In genomic region chr9:17658237-17658636, GRCh38 we compare ENCODE assay signal across 28 cellular contexts.
"Had no signal": no experiment of that assay in that cellular context is flagged by ENCODE, and none has a peak within 500 bp of the region (broad histone marks: within the 10 kb centered on the region; RNA-seq: fewer than 3 reads in every experiment).

No MANE protein-coding gene starts in this region.

- H3K36me3 Mint-ChIP-seq: stimulated activated effector memory CD8-positive, alpha-beta T cell treated with anti-CD3 and anti-CD28 coated beads, Interleukin-12 subunit alpha, Interleukin-12 subunit beta, amount 100 ng/mL, for 72 hours; stimulated activated naive B cell treated with anti-CD40 and anti-IgM and Interleukin-4, amounts not matched to agents 10 μg/mL and 1 μg/mL and 100 μg/mL, for 72 hours; type B pancreatic cell had no signal

- H3K4me3 ChIP-seq: stomach, suprapubic skin, testis, thoracic aorta, thyroid gland, tibial artery, tibial nerve, transverse colon, upper lobe of left lung, upper lobe of right lung, uterus, vagina had no signal

- H3K9me3 ChIP-seq: stomach, suprapubic skin, testis, thoracic aorta, thyroid gland, tibial artery, tibial nerve, transverse colon, upper lobe of left lung, upper lobe of right lung, uterus, vagina had no signal

- DNase-seq: stimulated activated CD4-positive, alpha-beta T cell treated with anti-CD3 and anti-CD28 coated beads, Interleukin-2, amount 100 ng/mL, for 48 hours; stimulated activated CD4-positive, alpha-beta T cell treated with anti-CD3 and anti-CD28 coated beads, Interleukin-4, amount 100 ng/mL, for 1 hour; stimulated activated CD4-positive, alpha-beta T cell treated with anti-CD3 and anti-CD28 coated beads, Interleukin-4, amount 100 ng/mL, for 24 hours; stimulated activated CD4-positive, alpha-beta T cell treated with anti-CD3 and anti-CD28 coated beads, Interleukin-4, amount 100 ng/mL, for 4 hours; stimulated activated CD8-positive, alpha-beta memory T cell treated with anti-CD3 and anti-CD28 coated beads, Interleukin-4, amount 100 ng/mL, for 48 hours; stimulated activated naive B cell treated with anti-CD40 and anti-IgM and Interleukin-4, amounts not matched to agents 10 μg/mL and 1 μg/mL and 100 μg/mL, for 72 hours; stimulated activated naive CD4-positive, alpha-beta T cell; stimulated activated naive CD4-positive, alpha-beta T cell treated with Interleukin-2 at 50 U/mL for 16 hours; stimulated activated naive CD8-positive, alpha-beta T cell treated with anti-CD3 and anti-CD28 coated beads, Interleukin-15, amount 100 ng/mL, for 72 hours; stimulated activated naive CD8-positive, alpha-beta T cell treated with anti-CD3 and anti-CD28 coated beads, Interleukin-15, Interleukin-2, amounts not matched to agents 100 U/mL and 50 U/mL, for 24 hours; stomach; substantia nigra; testis; thyroid gland; tibial artery; transverse colon; trophoblast cell; upper lobe of left lung; upper lobe of right lung; uterus had no signal

- H3K36me3 ChIP-seq: stomach, suprapubic skin, thoracic aorta, thyroid gland, tibial artery, tibial nerve, transverse colon, upper lobe of left lung, upper lobe of right lung, uterus, vagina had no signal

- H3K9me3 Mint-ChIP-seq: stimulated activated naive B cell treated with anti-CD40 and anti-IgM and Interleukin-4, amounts not matched to agents 10 μg/mL and 1 μg/mL and 100 μg/mL, for 72 hours; stimulated activated naive CD8-positive, alpha-beta T cell treated with anti-CD3 and anti-CD28 coated beads, Interleukin-15, amount 100 ng/mL, for 72 hours; stimulated activated naive CD8-positive, alpha-beta T cell treated with anti-CD3 and anti-CD28 coated beads, Interleukin-15, Interleukin-2, amounts not matched to agents 100 ng/mL and 50 ng/mL, for 24 hours; type B pancreatic cell had no signal

- FAIRE-seq: urothelium cell line had no signal

- H3K4me1 ChIP-seq: stomach, suprapubic skin, testis, thyroid gland, tibial artery, tibial nerve, transverse colon, upper lobe of left lung, upper lobe of right lung, uterus, vagina had no signal

- H3K4me3 Mint-ChIP-seq: stimulated activated effector memory CD8-positive, alpha-beta T cell treated with anti-CD3 and anti-CD28 coated beads, Interleukin-12 subunit alpha, Interleukin-12 subunit beta, amount 100 ng/mL, for 72 hours; stimulated activated naive B cell treated with anti-CD40 and anti-IgM and Interleukin-4, amounts not matched to agents 10 μg/mL and 1 μg/mL and 100 μg/mL, for 72 hours; stimulated activated naive CD8-positive, alpha-beta T cell treated with anti-CD3 and anti-CD28 coated beads, Interleukin-15, amount 100 ng/mL, for 72 hours; stimulated activated naive CD8-positive, alpha-beta T cell treated with anti-CD3 and anti-CD28 coated beads, Interleukin-15, Interleukin-2, amounts not matched to agents 100 ng/mL and 50 ng/mL, for 24 hours; type B pancreatic cell had no signal

- H3K27ac ChIP-seq: stomach, suprapubic skin, testis, thoracic aorta, thyroid gland, tibial artery, tibial nerve, transverse colon, upper lobe of left lung, upper lobe of right lung, uterus, vagina had no signal

- ATAC-seq: stimulated activated effector memory CD8-positive, alpha-beta T cell treated with anti-CD3 and anti-CD28 coated beads, Interleukin-12 subunit alpha, Interleukin-12 subunit beta, amount 100 ng/mL, for 72 hours; stimulated activated naive B cell treated with anti-CD40 and anti-IgM and Interleukin-4, amounts not matched to agents 10 μg/mL and 1 μg/mL and 100 μg/mL, for 72 hours; stimulated activated naive CD8-positive, alpha-beta T cell treated with anti-CD3 and anti-CD28 coated beads, Interleukin-15, amount 100 ng/mL, for 72 hours; stimulated activated naive CD8-positive, alpha-beta T cell treated with anti-CD3 and anti-CD28 coated beads, Interleukin-15, Interleukin-2, amounts not matched to agents 100 U/mL and 50 U/mL, for 24 hours; upper lobe of right lung had no signal

- H3K4me1 Mint-ChIP-seq: stimulated activated effector memory CD8-positive, alpha-beta T cell treated with anti-CD3 and anti-CD28 coated beads, Interleukin-12 subunit alpha, Interleukin-12 subunit beta, amount 100 ng/mL, for 72 hours; stimulated activated naive B cell treated with anti-CD40 and anti-IgM and Interleukin-4, amounts not matched to agents 10 μg/mL and 1 μg/mL and 100 μg/mL, for 72 hours; stimulated activated naive CD8-positive, alpha-beta T cell treated with anti-CD3 and anti-CD28 coated beads, Interleukin-15, amount 100 ng/mL, for 72 hours had no signal

- H3K27ac Mint-ChIP-seq: stimulated activated effector memory CD8-positive, alpha-beta T cell treated with anti-CD3 and anti-CD28 coated beads, Interleukin-12 subunit alpha, Interleukin-12 subunit beta, amount 100 ng/mL, for 72 hours; stimulated activated naive B cell treated with anti-CD40 and anti-IgM and Interleukin-4, amounts not matched to agents 10 μg/mL and 1 μg/mL and 100 μg/mL, for 72 hours; stimulated activated naive CD8-positive, alpha-beta T cell treated with anti-CD3 and anti-CD28 coated beads, Interleukin-15, amount 100 ng/mL, for 72 hours; stimulated activated naive CD8-positive, alpha-beta T cell treated with anti-CD3 and anti-CD28 coated beads, Interleukin-15, Interleukin-2, amounts not matched to agents 100 ng/mL and 50 ng/mL, for 24 hours; type B pancreatic cell had no signal

- H3K27me3 ChIP-seq: stomach, suprapubic skin, testis, thyroid gland, tibial nerve, transverse colon, upper lobe of left lung, upper lobe of right lung, uterus, vagina had no signal

- H3K27me3 Mint-ChIP-seq: stimulated activated naive B cell treated with anti-CD40 and anti-IgM and Interleukin-4, amounts not matched to agents 10 μg/mL and 1 μg/mL and 100 μg/mL, for 72 hours; stimulated activated naive CD8-positive, alpha-beta T cell treated with anti-CD3 and anti-CD28 coated beads, Interleukin-15, amount 100 ng/mL, for 72 hours; stimulated activated naive CD8-positive, alpha-beta T cell treated with anti-CD3 and anti-CD28 coated beads, Interleukin-15, Interleukin-2, amounts not matched to agents 100 ng/mL and 50 ng/mL, for 24 hours had no signal
